In genomic region chr7:127582361-127582760, GRCh38 we compare ENCODE assay signal across 15 cellular contexts. TPM values are rescaled to one million over a fixed set of nuclear protein-coding genes. Genes with fewer than 3 reads are reported as not detected.
DNase-seq lines count a peak whose midpoint lies in the region; ATAC-seq and TF ChIP-seq lines count a peak whose summit lies in the region.
"Had no signal": no experiment of that assay in that cellular context is flagged by ENCODE, and none has a peak within 500 bp of the region (broad histone marks: within the 10 kb centered on the region; RNA-seq: fewer than 3 reads in every experiment).

No MANE protein-coding gene starts in this region.

- TF ChIP-seq CTCF in transverse colon (IDR thresholded peaks at IDR 0.05) (no peak), Peyer's patch (IDR thresholded peaks at IDR 0.05) (no peak)

- H3K36me3 ChIP-seq in transverse colon (peaks cover 0 to 13% (median 5%) of the 10 kb centered on the region in 4 donors), Peyer's patch (peaks cover 0 to 44% (median 0%) of the 10 kb centered on the region in 3 donors)

- no peak for ATAC-seq in GM19328 (IDR thresholded peaks at IDR 0.05; ENCODE audit: unreplicated experiment)
- ATAC-seq: activated CD8-positive, alpha-beta T cell treated with anti-CD3 and anti-CD28 coated beads for 36 hours had no signal

- peaks cover 9% of the 10 kb centered on the region for H3K36me3 Mint-ChIP-seq in activated naive CD4-positive, alpha-beta T cell treated with anti-CD3 and anti-CD28 coated beads, Interleukin-2, amount 50 U/mL, for 24 hours
- peaks cover 48% of the 10 kb centered on the region for H3K36me3 Mint-ChIP-seq in dendritic cell treated with granulocyte-macrophage colony-stimulating factor and Interleukin-4, amounts not matched to agents 40 ng/mL and 50 ng/mL, for 4 days (ENCODE audit: low read depth)

- TF ChIP-seq EP300 in transverse colon (IDR thresholded peaks at IDR 0.05; ENCODE audit: low read depth), result no peak

- H3K4me3 ChIP-seq in transverse colon (no peak overlapping the region), Peyer's patch (no peak overlapping the region)
- H3K4me3 ChIP-seq: SJSA1 had no signal

- H3K27me3 Mint-ChIP-seq in activated naive CD4-positive, alpha-beta T cell treated with anti-CD3 and anti-CD28 coated beads, Interleukin-2, amount 50 U/mL, for 24 hours, result no peaks in the 10 kb centered on the region
- H3K27me3 Mint-ChIP-seq in dendritic cell treated with granulocyte-macrophage colony-stimulating factor and Interleukin-4, amounts not matched to agents 40 ng/mL and 50 ng/mL, for 4 days, result no peaks in the 10 kb centered on the region
- H3K27me3 Mint-ChIP-seq: activated CD8-positive, alpha-beta T cell treated with anti-CD3 and anti-CD28 coated beads for 36 hours had no signal

- peaks cover 79% of the 10 kb centered on the region for H3K4me1 Mint-ChIP-seq in activated naive CD4-positive, alpha-beta T cell treated with anti-CD3 and anti-CD28 coated beads, Interleukin-2, amount 50 U/mL, for 24 hours
- peaks cover 48% of the 10 kb centered on the region for H3K4me1 Mint-ChIP-seq in dendritic cell treated with granulocyte-macrophage colony-stimulating factor and Interleukin-4, amounts not matched to agents 40 ng/mL and 50 ng/mL, for 4 days (ENCODE audit: low read depth)

- no peaks in the 10 kb centered on the region for H3K9me3 Mint-ChIP-seq in activated naive CD4-positive, alpha-beta T cell treated with anti-CD3 and anti-CD28 coated beads, Interleukin-2, amount 50 U/mL, for 24 hours
- H3K9me3 Mint-ChIP-seq in dendritic cell treated with granulocyte-macrophage colony-stimulating factor and Interleukin-4, amounts not matched to agents 40 ng/mL and 50 ng/mL, for 4 days, result no peaks in the 10 kb centered on the region
- H3K9me3 Mint-ChIP-seq: activated CD8-positive, alpha-beta T cell treated with anti-CD3 and anti-CD28 coated beads for 36 hours; H9 had no signal

- intact Hi-C loops in dendritic cell treated with granulocyte-macrophage colony-stimulating factor and Interleukin-4, amounts not matched to agents 40 ng/mL and 50 ng/mL, for 4 days (cut with micrococcal nuclease), result no loop called here
- intact Hi-C loops in transverse colon (cut with DNase I; ENCODE audit: low total_unique reads), result no loop called here

- H3K27me3 ChIP-seq in transverse colon (no peaks in the 10 kb centered on the region), Peyer's patch (no peaks in the 10 kb centered on the region)
- H3K27me3 ChIP-seq: SJSA1 had no signal

- no peak for DNase-seq in activated naive CD4-positive, alpha-beta T cell (lab: John Stamatoyannopoulos, UW)
- DNase-seq in medulla oblongata (ENCODE audit: extremely low spot score) (peak; percentile 40), transverse colon (peak; percentile 16), SIG-M5 (lab: John Stamatoyannopoulos, UW) (no peak), Peyer's patch (no peak)
- DNase-seq: activated CD8-positive, alpha-beta T cell treated with anti-CD3 and anti-CD28 coated beads for 36 hours; activated gamma-delta T cell treated with Interleukin-2 at 50 U/mL for 16 hours; Calu3; dermis blood vessel endothelial cell; H9; NCI-H2029 had no signal

- H3K27ac ChIP-seq in transverse colon, result no peak overlapping the region
- no peak overlapping the region for H3K27ac ChIP-seq in Peyer's patch
- H3K27ac ChIP-seq: SJSA1 had no signal

- no peaks in the 10 kb centered on the region for H3K9me3 ChIP-seq in transverse colon
- H3K9me3 ChIP-seq in Peyer's patch, result no peaks in the 10 kb centered on the region

- in situ Hi-C loops in transverse colon (cut with MboI; ENCODE audit: low pct_ligation_motif_present in 1 of 4, low pct_unique_long_range_greater_than_20kb in 1 of 4, low sequenced_read_pairs in 3 of 4), result no loop called here

- TF ChIP-seq POLR2A in transverse colon (IDR thresholded peaks at IDR 0.05), result no peak
- TF ChIP-seq POLR2A in Peyer's patch (IDR thresholded peaks at IDR 0.05), result no peak

- H3K27ac Mint-ChIP-seq in activated naive CD4-positive, alpha-beta T cell treated with anti-CD3 and anti-CD28 coated beads, Interleukin-2, amount 50 U/mL, for 24 hours, result no peak overlapping the region
- H3K27ac Mint-ChIP-seq in dendritic cell treated with granulocyte-macrophage colony-stimulating factor and Interleukin-4, amounts not matched to agents 40 ng/mL and 50 ng/mL, for 4 days, result peak overlapping the region; percentile 23
- H3K27ac Mint-ChIP-seq: activated CD8-positive, alpha-beta T cell treated with anti-CD3 and anti-CD28 coated beads for 36 hours; H9 had no signal

- 93% methylated on average over 14 of the region's 14 CpGs; no CpG with 5 or more reads in 1 of the 2 donors for WGBS in transverse colon (ENCODE audit: low coverage in 1 of 2), 2 donors

- peak overlapping the region; percentile 2 for H3K4me3 Mint-ChIP-seq in activated naive CD4-positive, alpha-beta T cell treated with anti-CD3 and anti-CD28 coated beads, Interleukin-2, amount 50 U/mL, for 24 hours
- no peak overlapping the region for H3K4me3 Mint-ChIP-seq in dendritic cell treated with granulocyte-macrophage colony-stimulating factor and Interleukin-4, amounts not matched to agents 40 ng/mL and 50 ng/mL, for 4 days
- H3K4me3 Mint-ChIP-seq: activated CD8-positive, alpha-beta T cell treated with anti-CD3 and anti-CD28 coated beads for 36 hours; H9 had no signal

- H3K4me1 ChIP-seq in transverse colon (peaks cover 19 to 48% (median 37%) of the 10 kb centered on the region in 4 donors), Peyer's patch (peaks cover 0 to 34% (median 16%) of the 10 kb centered on the region in 4 donors)

RNA-seq across cellular contexts. Expression of gene GCC1, which starts 3.0 kb away (rescaled TPM):
- total RNA-seq in transverse colon (10 to 100 TPM; 10.3 to 20.5 (median 18.9) TPM), Peyer's patch (10 to 100 TPM; 17.2 to 21.3 (median 20.0) TPM)

RNA-seq across cellular contexts. Expression of gene ARF5, which starts 5.8 kb away (rescaled TPM):
- total RNA-seq in transverse colon (100 to 1,000 TPM in 3 of 4 donors, 10 to 100 TPM in 1; 70.1 to 379 (median 194) TPM), Peyer's patch (100 to 1,000 TPM in 3 of 4 donors, 10 to 100 TPM in 1; 52.8 to 149 (median 122) TPM)

RNA-seq across cellular contexts. Expression of gene FSCN3, which starts 11.2 kb away (rescaled TPM):
- total RNA-seq in transverse colon, result 1 to 10 TPM in 1 of 4 donors, under 1 TPM in 1, not detected in 2; 0.79 to 3.4 TPM
- 1 to 10 TPM in 2 of 4 donors, not detected in 2; 1.7 to 3.3 TPM for total RNA-seq in Peyer's patch
- total RNA-seq: Calu3 had no signal

RNA-seq across cellular contexts. Expression of gene PAX4, which starts 35.6 kb away (rescaled TPM):
- total RNA-seq in transverse colon (1 to 10 TPM in 1 of 4 donors, under 1 TPM in 1, not detected in 2; 0.41 to 5.0 TPM), Peyer's patch (1 to 10 TPM in 1 of 4 donors, under 1 TPM in 1, not detected in 2; 0.53 to 1.3 TPM)
- total RNA-seq: activated CD8-positive, alpha-beta T cell treated with anti-CD3 and anti-CD28 coated beads for 36 hours; Calu3; dermis blood vessel endothelial cell; H9; SJSA1 had no signal

Comparison
In these comparisons a context has a peak if more than half of its experiments do, and no peak if none do; other contexts are left out.
1. DNase-seq: peak in medulla oblongata (single experiment) and transverse colon (single experiment); none in activated naive CD4-positive, alpha-beta T cell (0 of 4), SIG-M5 (single experiment) and Peyer's patch (0 of 3).